In the genomic region with DNA sequence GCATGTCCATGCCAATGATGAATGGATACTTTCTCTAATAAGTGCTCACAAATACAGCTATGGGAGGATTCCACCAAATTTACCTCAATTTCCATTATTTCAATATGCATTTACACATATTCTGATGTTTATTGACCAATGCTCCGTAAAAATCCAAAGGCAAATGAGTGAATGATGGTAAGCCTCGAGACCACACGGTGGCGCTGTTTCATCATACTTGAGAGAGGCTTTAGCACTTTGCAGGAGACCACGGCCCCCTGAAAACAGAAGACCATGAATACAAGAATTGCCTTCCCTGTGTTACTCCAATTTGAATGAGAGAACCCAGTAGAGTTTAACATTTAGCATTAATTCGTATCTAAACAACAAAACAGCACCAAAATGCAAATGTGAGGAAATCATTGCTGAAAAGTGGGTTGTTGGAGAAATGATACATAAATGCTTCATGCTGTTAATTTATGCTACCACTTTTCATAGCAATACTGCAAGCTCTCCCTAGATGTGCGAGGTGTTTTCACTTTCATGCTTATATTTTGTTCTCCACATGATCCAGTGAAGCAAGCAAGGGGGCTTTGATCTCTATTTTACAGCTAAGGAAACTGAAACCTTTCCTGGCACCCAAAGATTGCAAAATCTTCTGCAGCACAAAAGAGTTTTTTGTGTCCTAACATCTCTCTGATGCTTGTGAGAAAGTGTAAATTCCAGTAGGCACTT, we compare ENCODE assay signal across 8 cellular contexts. TPM values are rescaled to one million over a fixed set of nuclear protein-coding genes. Genes with fewer than 3 reads are reported as not detected.
DNase-seq lines count a peak whose midpoint lies in the region; ATAC-seq and TF ChIP-seq lines count a peak whose summit lies in the region.

No MANE protein-coding gene starts in this region.

- POLR2A ChIA-PET in activated CD4-positive, alpha-beta memory T cell treated with anti-CD3 and anti-CD28 coated beads, Interleukin-2, amount 10 ng/mL, durations not matched to agents 7 days and 5 days (lab: Charles Lee), result no interaction called here

- H3K4me1 Mint-ChIP-seq in activated CD4-positive, alpha-beta memory T cell treated with anti-CD3 and anti-CD28 coated beads, Interleukin-2, amount 10 ng/mL, durations not matched to agents 7 days and 5 days, result peaks cover 14% of the 10 kb centered on the region
- peaks cover 20% of the 10 kb centered on the region for H3K4me1 Mint-ChIP-seq in memory B cell

- H3K9me3 Mint-ChIP-seq in activated CD4-positive, alpha-beta memory T cell treated with anti-CD3 and anti-CD28 coated beads, Interleukin-2, amount 10 ng/mL, durations not matched to agents 7 days and 5 days, result no peaks in the 10 kb centered on the region
- H3K9me3 Mint-ChIP-seq in memory B cell, result no peaks in the 10 kb centered on the region

- H3K4me3 ChIP-seq in HFF-Myc (replicated peaks; ENCODE audit: low read depth, low read length), result no peak overlapping the region

- no peak overlapping the region for H3K27ac Mint-ChIP-seq in activated CD4-positive, alpha-beta memory T cell treated with anti-CD3 and anti-CD28 coated beads, Interleukin-2, amount 10 ng/mL, durations not matched to agents 7 days and 5 days
- no peak overlapping the region for H3K27ac Mint-ChIP-seq in memory B cell

- peaks cover 22% of the 10 kb centered on the region for H3K27me3 Mint-ChIP-seq in activated CD4-positive, alpha-beta memory T cell treated with anti-CD3 and anti-CD28 coated beads, Interleukin-2, amount 10 ng/mL, durations not matched to agents 7 days and 5 days
- no peaks in the 10 kb centered on the region for H3K27me3 Mint-ChIP-seq in memory B cell

- ATAC-seq in memory B cell (ENCODE audit: low read depth) (peak; percentile 36), GM19023 (IDR thresholded peaks at IDR 0.05; ENCODE audit: unreplicated experiment) (no peak)

- DNase-seq in COR-L47 (lab: John Stamatoyannopoulos, UW), result peak; percentile 88
- peak; percentile 57 for DNase-seq in HFF-Myc (ENCODE audit: extremely low read depth, low read depth)
- DNase-seq in NCI-H526 (lab: John Stamatoyannopoulos, UW), result peak; percentile 76 to 94
- DNase-seq in activated CD4-positive, alpha-beta memory T cell treated with anti-CD3 and anti-CD28 coated beads, Interleukin-2, amount 10 ng/mL, durations not matched to agents 7 days and 5 days, result peak; percentile 60
- peak; percentile 52 for DNase-seq in effector CD8-positive, alpha-beta T cell (lab: John Stamatoyannopoulos, UW)
- peak; percentile 50 to 52 for DNase-seq in memory B cell (ENCODE audit: low spot score in 2 of 2)
- peak; percentile 11 to 34 for DNase-seq in stimulated activated CD8-positive, alpha-beta memory T cell treated with anti-CD3 and anti-CD28 coated beads, Interleukin-15, amount 100 ng/mL, for 4 hours (ENCODE audit: low read depth in 2 of 2)

- peak; percentile 72 for TF ChIP-seq CTCF in HFF-Myc (IDR thresholded peaks at IDR 0.05; ENCODE audit: low read depth, low read length, missing control alignments)

- CTCF ChIA-PET in activated CD4-positive, alpha-beta memory T cell treated with anti-CD3 and anti-CD28 coated beads, Interleukin-2, amount 10 ng/mL, durations not matched to agents 7 days and 5 days (lab: Charles Lee), result interaction anchor here (0.9 to 9.0 kb wide), 19 partner anchors 9 to 486 kb away, joined by 3 to 88 read pairs (median 4); no protein-coding TSS in a partner anchor

- no peak overlapping the region for H3K4me3 Mint-ChIP-seq in activated CD4-positive, alpha-beta memory T cell treated with anti-CD3 and anti-CD28 coated beads, Interleukin-2, amount 10 ng/mL, durations not matched to agents 7 days and 5 days
- H3K4me3 Mint-ChIP-seq in memory B cell, result no peak overlapping the region

- no peaks in the 10 kb centered on the region for H3K36me3 Mint-ChIP-seq in activated CD4-positive, alpha-beta memory T cell treated with anti-CD3 and anti-CD28 coated beads, Interleukin-2, amount 10 ng/mL, durations not matched to agents 7 days and 5 days (ENCODE audit: low read depth)
- H3K36me3 Mint-ChIP-seq in memory B cell, result no peaks in the 10 kb centered on the region

RNA-seq across cellular contexts. Expression of a gene that starts 35.4 kb away (rescaled TPM):
- total RNA-seq in activated CD4-positive, alpha-beta memory T cell treated with anti-CD3 and anti-CD28 coated beads, Interleukin-2, amount 10 ng/mL, durations not matched to agents 7 days and 5 days, result under 1 TPM in 1 of 2 experiments, not detected in 1; 0.10 TPM

Comparison
In these comparisons a context has a peak if more than half of its experiments do, and no peak if none do; other contexts are left out.
1. DNase-seq: peak in every context shown above with its lines; median percentile 88 in COR-L47; 85 in NCI-H526; 60 in activated CD4-positive, alpha-beta memory T cell treated with anti-CD3 and anti-CD28 coated beads, Interleukin-2, amount 10 ng/mL, durations not matched to agents 7 days and 5 days; 57 in HFF-Myc; 52 in effector CD8-positive, alpha-beta T cell; 51 in memory B cell; 22 in stimulated activated CD8-positive, alpha-beta memory T cell treated with anti-CD3 and anti-CD28 coated beads, Interleukin-15, amount 100 ng/mL, for 4 hours.